In genomic region chr14:54498579-54498978, GRCh38 we compare ENCODE assay signal across 25 cellular contexts. TPM values are rescaled to one million over a fixed set of nuclear protein-coding genes. Genes with fewer than 3 reads are reported as not detected.
DNase-seq lines count a peak whose midpoint lies in the region; ATAC-seq, FAIRE-seq and TF ChIP-seq lines count a peak whose summit lies in the region.
"Had no signal": no experiment of that assay in that cellular context is flagged by ENCODE, and none has a peak within 500 bp of the region (broad histone marks: within the 10 kb centered on the region; RNA-seq: fewer than 3 reads in every experiment).

No MANE protein-coding gene starts in this region.

- TF ChIP-seq EP300 in H1 (IDR thresholded peaks at IDR 0.05; ENCODE audit: borderline replicate concordance in 1 of 2, low read depth in 2 of 2, low read length in 2 of 2): no peak

- no peak overlapping the region for H4K5ac ChIP-seq in H1 (ENCODE audit: insufficient read length, low read depth, low read length)

- TF ChIP-seq CTCF in right atrium auricular region (IDR thresholded peaks at IDR 0.05) (no peak), H1 (IDR thresholded peaks at IDR 0.05; ENCODE audit: control extremely low read depth in 1 of 3, insufficient read depth in 1 of 3, low read depth in 1 of 3, low read length in 3 of 3) (no peak), foreskin keratinocyte (conservative IDR thresholded peaks at IDR 0.05) (no peak)

- H3K4me3 ChIP-seq in right atrium auricular region (no peak overlapping the region), H1 (ENCODE audit: extremely low read depth in 1 of 4, insufficient read depth in 2 of 4, low read depth in 3 of 4, low read length in 4 of 4) (no peak overlapping the region), neuronal stem cell (ENCODE audit: low read length in 2 of 2) (no peak overlapping the region)
- H3K4me3 ChIP-seq: SJCRH30 had no signal

- CTCF ChIA-PET in H1 (lab: Charles Lee; ENCODE audit: partially characterized antibody): no interaction called here

- no peak overlapping the region for H3K56ac ChIP-seq in H1 (replicated peaks; ENCODE audit: insufficient read length, low read depth, low read length)

- POLR2A ChIA-PET in H1 (lab: Charles Lee; ENCODE audit: partially characterized antibody): interaction anchor here (1.6 kb wide), 1 partner anchor 10 kb away, joined by 3 read pairs; the partner anchor contains the start of gene GMFB

- H3K4me1 ChIP-seq in right atrium auricular region (no peaks in the 10 kb centered on the region), H1 (replicated peaks in 1 of 4; ENCODE audit: control insufficient read depth in 3 of 4, insufficient read depth in 4 of 4, low read length in 3 of 4) (no peaks in the 10 kb centered on the region; a peak in 1 of 7 replicates), neuronal stem cell (ENCODE audit: control insufficient read depth in 2 of 2, insufficient read depth in 1 of 2, low read depth in 1 of 2, low read length in 2 of 2) (no peaks in the 10 kb centered on the region), foreskin keratinocyte (no peaks in the 10 kb centered on the region)
- H3K4me1 ChIP-seq: SJCRH30 had no signal

- H2BK12ac ChIP-seq in H1 (ENCODE audit: low read depth, low read length): no peak overlapping the region
- H2BK12ac ChIP-seq in neuronal stem cell (ENCODE audit: low read length): no peak overlapping the region

- H4K8ac ChIP-seq in H1 (ENCODE audit: extremely low read depth, insufficient read depth, low read length) (no peak overlapping the region), neuronal stem cell (ENCODE audit: low read depth, low read length) (no peak overlapping the region)

- WGBS in H1 (ENCODE audit: extremely low coverage in 1 of 2, insufficient coverage in 1 of 2, insufficient read length in 1 of 2, insufficient replicate concordance in 2 of 2, low coverage in 1 of 2, low lambda C conversion rate in 2 of 2, missing lambda C conversion rate in 1 of 2), 2 experiments: 91% methylated on average over 7 of the region's 7 CpGs; no CpG with 5 or more reads in 1 of the 2 experiments
- WGBS in neuronal stem cell (ENCODE audit: extremely low coverage in 2 of 2, insufficient read length in 2 of 2, insufficient replicate concordance in 1 of 2), 2 donors: no CpG with 5 or more reads among the region's 7 CpGs

- no peak overlapping the region for H3K9ac ChIP-seq in H1 (replicated peaks in 1 of 4; ENCODE audit: extremely low read depth in 1 of 4, low read depth in 3 of 4, low read length in 3 of 4)
- H3K9ac ChIP-seq in neuronal stem cell (ENCODE audit: low read depth, low read length, poor library complexity): no peak overlapping the region

- H3K4ac ChIP-seq in H1 (replicated peaks; ENCODE audit: insufficient read length, low read depth, low read length): no peak overlapping the region
- H3K4ac ChIP-seq in neuronal stem cell (ENCODE audit: low read length): peak overlapping the region; percentile 6

- H2BK120ac ChIP-seq in H1 (replicated peaks; ENCODE audit: low read depth, low read length) (no peak overlapping the region), neuronal stem cell (ENCODE audit: low read depth, low read length) (no peak overlapping the region)

- no peak for FAIRE-seq in H1 (lab: Jason Lieb, UNC)
- FAIRE-seq: G401.6, RCC 7860 had no signal

- no peak overlapping the region for H4K91ac ChIP-seq in H1 (replicated peaks; ENCODE audit: insufficient read length, low read length)
- H4K91ac ChIP-seq in neuronal stem cell (ENCODE audit: low read depth, low read length, poor library complexity): no peak overlapping the region

- no peak for DNase-seq in Right ventricle myocardium inferior (ENCODE audit: missing footprints)
- no peak for DNase-seq in right atrium auricular region (ENCODE audit: low spot score)
- no peak for DNase-seq in H1 (ENCODE audit: low read depth in 1 of 2, low spot score in 2 of 2)
- DNase-seq in left ventricle myocardium superior: no peak
- no peak for DNase-seq in neuronal stem cell (ENCODE audit: low spot score)
- no peak for DNase-seq in foreskin keratinocyte
- no peak for DNase-seq in cerebellum (ENCODE audit: low spot score)
- DNase-seq: Caco-2; CD8-positive, alpha-beta T cell; GOT3; HCEC 1CT; Karpas-422; NCI-H1105; NCI-H146; NCI-H1930; NCI-H2107; NCI-H524; NCI-H82; SJCRH30 had no signal

- H2AFZ ChIP-seq in H1 (ENCODE audit: low read length) (0 out of 2 replicates have a peak overlapping the region, but pooled peaks have one; percentile 45), neuronal stem cell (ENCODE audit: low read length) (no peak overlapping the region)

- no peak overlapping the region for H3K4me2 ChIP-seq in H1 (ENCODE audit: insufficient read depth in 1 of 2, low read depth in 2 of 2, low read length in 2 of 2)
- H3K4me2 ChIP-seq in neuronal stem cell (ENCODE audit: insufficient read depth, low read length, poor library complexity, severe bottlenecking): no peak overlapping the region

- H3K27me3 ChIP-seq in right atrium auricular region: no peaks in the 10 kb centered on the region
- no peaks in the 10 kb centered on the region for H3K27me3 ChIP-seq in H1 (replicated peaks in 1 of 4; ENCODE audit: control insufficient read depth in 3 of 4, extremely low read depth in 1 of 4, insufficient read depth in 3 of 4, low read length in 3 of 4)
- H3K27me3 ChIP-seq in neuronal stem cell (ENCODE audit: control insufficient read depth in 3 of 3, insufficient read depth in 3 of 3, low read depth in 1 of 3, low read length in 3 of 3): peaks cover 0 to 8% (median 0%) of the 10 kb centered on the region in 3 experiments
- H3K27me3 ChIP-seq in foreskin keratinocyte: peaks cover 2% of the 10 kb centered on the region
- H3K27me3 ChIP-seq: SJCRH30 had no signal

- H3K14ac ChIP-seq in H1 (ENCODE audit: insufficient read length) (no peak overlapping the region), neuronal stem cell (ENCODE audit: low read length) (no peak overlapping the region)

- no peaks in the 10 kb centered on the region for H4K20me1 ChIP-seq in H1 (replicated peaks in 1 of 2; ENCODE audit: control insufficient read depth in 1 of 2, insufficient read depth in 2 of 2, low read length in 2 of 2)

- no peak overlapping the region for H2BK5ac ChIP-seq in H1 (ENCODE audit: low read depth, low read length)
- H2BK5ac ChIP-seq in neuronal stem cell (ENCODE audit: low read length): no peak overlapping the region

- no peak for TF ChIP-seq RAD21 in H1 (IDR thresholded peaks at IDR 0.05 in 1 of 2, conservative IDR thresholded peaks at IDR 0.05 in 1 of 2; ENCODE audit: low read depth in 2 of 2, low read length in 2 of 2)

- H3K18ac ChIP-seq in H1 (ENCODE audit: extremely low read depth, low read length) (no peak overlapping the region), neuronal stem cell (ENCODE audit: low read length) (no peak overlapping the region)

- H3K27ac ChIP-seq in right atrium auricular region (peak overlapping the region in 1 of 2 donors; percentile 33), H1 (ENCODE audit: low read depth, low read length) (no peak overlapping the region), neuronal stem cell (replicated peaks; ENCODE audit: low read length) (no peak overlapping the region), foreskin keratinocyte (no peak overlapping the region)
- H3K27ac ChIP-seq: 22Rv1, C4-2B, SJCRH30 had no signal

- no peaks in the 10 kb centered on the region for H3K36me3 ChIP-seq in right atrium auricular region
- no peaks in the 10 kb centered on the region for H3K36me3 ChIP-seq in H1 (ENCODE audit: control insufficient read depth in 2 of 4, insufficient read depth in 4 of 4, low read length in 3 of 4)
- H3K36me3 ChIP-seq in neuronal stem cell (replicated peaks in 1 of 2; ENCODE audit: control insufficient read depth in 2 of 2, insufficient read depth in 2 of 2, low read length in 2 of 2): no peaks in the 10 kb centered on the region
- H3K36me3 ChIP-seq: SJCRH30 had no signal

- ATAC-seq in Right ventricle myocardium inferior: peak; percentile 27
- peak; percentile 68 for ATAC-seq in left ventricle myocardium superior
- ATAC-seq in foreskin keratinocyte: no peak
- no peak for ATAC-seq in HG03139 (IDR thresholded peaks at IDR 0.05; ENCODE audit: unreplicated experiment)
- ATAC-seq: CD8-positive, alpha-beta T cell; SK-N-SH treated with all-trans-retinoic acid at 6 μM for 48 hours had no signal

- H3K9me3 ChIP-seq in right atrium auricular region: no peaks in the 10 kb centered on the region
- no peaks in the 10 kb centered on the region for H3K9me3 ChIP-seq in H1 (ENCODE audit: insufficient read depth in 2 of 2, low read depth in 1 of 2, low read length in 1 of 2)
- H3K9me3 ChIP-seq in neuronal stem cell (replicated peaks in 1 of 2; ENCODE audit: control insufficient read depth in 2 of 2, insufficient read depth in 1 of 2, low read depth in 1 of 2, low read length in 2 of 2): no peaks in the 10 kb centered on the region
- H3K9me3 ChIP-seq: Caco-2, SJCRH30 had no signal

- H3K79me1 ChIP-seq in H1 (ENCODE audit: low read depth, low read length) (no peaks in the 10 kb centered on the region), neuronal stem cell (ENCODE audit: low read depth, low read length) (no peaks in the 10 kb centered on the region)

- H3K23ac ChIP-seq in H1 (ENCODE audit: insufficient read length): no peak overlapping the region
- no peak overlapping the region for H3K23ac ChIP-seq in neuronal stem cell (ENCODE audit: low read depth, low read length, poor library complexity)

- TF ChIP-seq POLR2A in H1 (IDR thresholded peaks at IDR 0.05; ENCODE audit: control extremely low read depth in 1 of 2, low read depth in 2 of 2, low read length in 2 of 2): no peak

- no peak overlapping the region for H2BK15ac ChIP-seq in H1 (ENCODE audit: low read length)
- no peak overlapping the region for H2BK15ac ChIP-seq in neuronal stem cell (ENCODE audit: low read length)

- H3K79me2 ChIP-seq in H1 (ENCODE audit: control insufficient read depth in 1 of 2, insufficient read depth in 2 of 2, low read length in 2 of 2): no peaks in the 10 kb centered on the region

- H2AK5ac ChIP-seq in H1 (ENCODE audit: low read depth, low read length): no peak overlapping the region
- no peak overlapping the region for H2AK5ac ChIP-seq in neuronal stem cell (ENCODE audit: low read depth, low read length)

- intact Hi-C loops in Right ventricle myocardium inferior (cut with DNase I): no loop called here
- intact Hi-C loops in left ventricle myocardium superior (cut with micrococcal nuclease): no loop called here

- H3K23me2 ChIP-seq in H1 (ENCODE audit: low read depth, low read length): no peaks in the 10 kb centered on the region

- H2BK20ac ChIP-seq in H1 (ENCODE audit: low read length): no peak overlapping the region

RNA-seq across cellular contexts. Expression of gene GMFB, which starts 9.8 kb away (rescaled TPM):
- 24.9 TPM for total RNA-seq in Right ventricle myocardium inferior
- 10 to 100 TPM; 28.0 to 29.4 TPM for total RNA-seq in right atrium auricular region
- total RNA-seq in H1 (2021; fragmentation: NEBNext Ultra II Directional; extraction: Animal tissue kit (Norgen Biotek cat#: 25700)): 75.9 and 77.3 TPM in 2 replicates
- 9.9 and 17.9 TPM in 2 replicates for polyA plus RNA-seq in H1 (2011; rRNA removed)
- 26.0 TPM for polyA plus RNA-seq in H1 (2011; cell fraction: cytosol; rRNA removed)
- 2.4 TPM for polyA plus RNA-seq in H1 (2011; cell fraction: nucleus; rRNA removed)
- 22.0 to 46.5 TPM (median 32.2 TPM) in 4 replicates for polyA plus RNA-seq in H1 (2012, experiment 1 of 2)
- 6.7 TPM for polyA plus RNA-seq in H1 (2012, experiment 2 of 2)
- 40.3 TPM for polyA plus RNA-seq in H1 (2013, experiment 1 of 2)
- 37.4 TPM for polyA plus RNA-seq in H1 (2013, experiment 2 of 2)
- 18.3 and 23.5 TPM in 2 replicates for polyA minus RNA-seq in H1 (2011; rRNA and poly(A)+ RNA removed)
- polyA minus RNA-seq in H1 (2011; cell fraction: cytosol; rRNA and poly(A)+ RNA removed): 14.8 TPM
- polyA minus RNA-seq in H1 (2011; cell fraction: nucleus; rRNA and poly(A)+ RNA removed): 26.6 TPM
- 27.3 TPM for total RNA-seq in left ventricle myocardium superior
- polyA plus RNA-seq in neuronal stem cell (2013, experiment 1 of 2): 54.7 TPM
- polyA plus RNA-seq in neuronal stem cell (2013, experiment 2 of 2): 55.2 TPM
- total RNA-seq in foreskin keratinocyte: 57.6 and 58.2 TPM in 2 replicates
- 19.0 and 21.2 TPM in 2 replicates for polyA plus RNA-seq in foreskin keratinocyte
- total RNA-seq in cerebellum: 128 TPM

RNA-seq across cellular contexts. Expression of gene CGRRF1, which starts 11.1 kb away (rescaled TPM):
- total RNA-seq in Right ventricle myocardium inferior (16.2 TPM), right atrium auricular region (10 to 100 TPM; 12.4 to 17.4 TPM), left ventricle myocardium superior (20.7 TPM), foreskin keratinocyte (11.6 and 12.4 TPM in 2 replicates), cerebellum (18.3 TPM)
- total RNA-seq in H1 (2021; fragmentation: NEBNext Ultra II Directional; extraction: Animal tissue kit (Norgen Biotek cat#: 25700)): 17.8 and 20.2 TPM in 2 replicates
- polyA plus RNA-seq in H1 (2011; rRNA removed) (3.9 and 7.4 TPM in 2 replicates), foreskin keratinocyte (14.6 and 15.0 TPM in 2 replicates)
- 7.1 TPM for polyA plus RNA-seq in H1 (2011; cell fraction: cytosol; rRNA removed)
- polyA plus RNA-seq in H1 (2011; cell fraction: nucleus; rRNA removed): 4.6 TPM
- 13.4 to 21.5 TPM (median 14.0 TPM) in 4 replicates for polyA plus RNA-seq in H1 (2012, experiment 1 of 2)
- polyA plus RNA-seq in H1 (2012, experiment 2 of 2): 5.6 TPM
- polyA plus RNA-seq in H1 (2013, experiment 1 of 2): 15.3 TPM
- polyA plus RNA-seq in H1 (2013, experiment 2 of 2): 19.0 TPM
- polyA minus RNA-seq in H1 (2011; rRNA and poly(A)+ RNA removed): 6.2 and 7.4 TPM in 2 replicates
- polyA minus RNA-seq in H1 (2011; cell fraction: cytosol; rRNA and poly(A)+ RNA removed): 7.1 TPM
- polyA minus RNA-seq in H1 (2011; cell fraction: nucleus; rRNA and poly(A)+ RNA removed): 11.6 TPM
- 18.5 TPM for polyA plus RNA-seq in neuronal stem cell (2013, experiment 1 of 2)
- polyA plus RNA-seq in neuronal stem cell (2013, experiment 2 of 2): 20.2 TPM

RNA-seq across cellular contexts. Expression of gene CNIH1, which starts 57.4 kb away (rescaled TPM):
- 86.8 TPM for total RNA-seq in Right ventricle myocardium inferior
- 100 to 1,000 TPM; 132 to 134 TPM for total RNA-seq in right atrium auricular region
- 118 and 119 TPM in 2 replicates for total RNA-seq in H1 (2021; fragmentation: NEBNext Ultra II Directional; extraction: Animal tissue kit (Norgen Biotek cat#: 25700))
- polyA plus RNA-seq in H1 (2011; rRNA removed): 234 and 333 TPM in 2 replicates
- 230 TPM for polyA plus RNA-seq in H1 (2011; cell fraction: cytosol; rRNA removed)
- polyA plus RNA-seq in H1 (2011; cell fraction: nucleus; rRNA removed): 84.1 TPM
- polyA plus RNA-seq in H1 (2012, experiment 1 of 2): 91.6 to 126 TPM (median 105 TPM) in 4 replicates
- 33.4 TPM for polyA plus RNA-seq in H1 (2012, experiment 2 of 2)
- 170 TPM for polyA plus RNA-seq in H1 (2013, experiment 1 of 2)
- 202 TPM for polyA plus RNA-seq in H1 (2013, experiment 2 of 2)
- polyA minus RNA-seq in H1 (2011; rRNA and poly(A)+ RNA removed): 240 and 302 TPM in 2 replicates
- polyA minus RNA-seq in H1 (2011; cell fraction: cytosol; rRNA and poly(A)+ RNA removed): 110 TPM
- 76.1 TPM for polyA minus RNA-seq in H1 (2011; cell fraction: nucleus; rRNA and poly(A)+ RNA removed)
- 102 TPM for total RNA-seq in left ventricle myocardium superior
- 141 TPM for polyA plus RNA-seq in neuronal stem cell (2013, experiment 1 of 2)
- 128 TPM for polyA plus RNA-seq in neuronal stem cell (2013, experiment 2 of 2)
- 117 and 119 TPM in 2 replicates for total RNA-seq in foreskin keratinocyte
- polyA plus RNA-seq in foreskin keratinocyte: 110 and 127 TPM in 2 replicates
- total RNA-seq in cerebellum: 40.2 TPM

Comparison
In these comparisons a context has a peak if more than half of its experiments do, and no peak if none do; other contexts are left out.
1. ATAC-seq: peak in Right ventricle myocardium inferior (single experiment) and left ventricle myocardium superior (single experiment); none in foreskin keratinocyte (single experiment) and HG03139 (single experiment).